ENCODE assay signal across 21 cellular contexts in genomic region chr11:87666730-87667129, GRCh38.
"Had no signal": no experiment of that assay in that cellular context is flagged by ENCODE, and none has a peak within 500 bp of the region (broad histone marks: within the 10 kb centered on the region; RNA-seq: fewer than 3 reads in every experiment).

No MANE protein-coding gene starts in this region.

- H3K4me1 ChIP-seq: Peyer's patch, SJCRH30 had no signal

- ATAC-seq: Right ventricle myocardium inferior, SK-N-SH treated with all-trans-retinoic acid at 6 μM for 48 hours had no signal

- H3K27ac ChIP-seq: HL-60, PC-9, Peyer's patch, SJCRH30 had no signal

- H3K4me2 ChIP-seq: PC-9 had no signal

- H3K27me3 ChIP-seq: MG63, Peyer's patch had no signal

- H3K36me3 ChIP-seq: MG63, Peyer's patch, SJCRH30 had no signal

- H2AFZ ChIP-seq: PC-9 had no signal

- H3K9me3 ChIP-seq: MG63, Peyer's patch, SJCRH30 had no signal

- H3K4me3 ChIP-seq: MG63, PC-9, Peyer's patch, SJCRH30 had no signal

- DNase-seq: KBM-7, MG63, NCI-H1092, NCI-H1105 treated with DMSO at 0.1 percent for 48 hours, NCI-H1417 treated with DMSO at 0.1 percent for 48 hours, NCI-H146, NCI-H1694 treated with DMSO at 0.1 percent for 48 hours, NCI-H1930, NCI-H2081, NCI-H2107, NCI-H2227 treated with DMSO at 0.1 percent for 48 hours, NCI-H524 treated with DMSO at 0.1 percent for 48 hours, NCI-H69, NCI-H774, PC-9, Peyer's patch, SHP77 treated with DMSO at 0.1 percent for 48 hours, SJCRH30 had no signal
